25 cellular contexts compared by ENCODE assay signal in the genomic region with DNA sequence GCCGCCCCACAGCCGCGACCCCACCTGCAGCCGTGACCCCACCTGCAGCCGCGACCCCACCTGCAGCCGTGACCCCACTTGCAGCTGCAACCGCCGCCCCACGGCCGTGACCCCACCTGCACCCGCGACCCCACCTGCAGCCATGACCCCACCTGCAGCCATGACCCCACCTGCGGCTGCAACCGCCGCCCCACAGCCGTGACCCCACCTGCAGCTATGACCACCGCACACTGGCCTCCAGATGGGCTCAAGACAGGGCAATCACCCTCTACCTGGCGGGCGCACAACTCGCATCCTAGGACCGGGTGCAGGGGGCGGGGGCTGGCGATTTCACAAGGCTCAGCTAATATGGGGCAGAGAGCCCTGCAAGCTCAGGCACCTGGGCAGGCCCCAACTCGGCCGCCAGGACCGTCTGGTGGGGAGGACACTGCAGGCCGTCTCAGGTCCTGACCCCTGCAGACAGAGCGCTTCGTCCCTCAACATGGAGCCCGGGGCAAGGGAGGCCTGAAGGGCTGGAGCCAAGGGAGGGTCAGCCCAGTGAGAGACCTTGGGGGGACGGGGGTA.
"Had no signal": no experiment of that assay in that cellular context is flagged by ENCODE, and none has a peak within 500 bp of the region (broad histone marks: within the 10 kb centered on the region; RNA-seq: fewer than 3 reads in every experiment).

No MANE protein-coding gene starts in this region.

- H2AFZ ChIP-seq: neural progenitor cell had no signal

- H3K27me3 ChIP-seq: colonic mucosa, gastroesophageal sphincter, heart left ventricle, left lung, neural progenitor cell, right lobe of liver, transverse colon had no signal

- ATAC-seq: esophagus mucosa; gastroesophageal sphincter; heart left ventricle; left cardiac atrium; left lung; naive thymus-derived CD4-positive, alpha-beta T cell; right lobe of liver; stimulated activated naive B cell treated with anti-CD40 and anti-IgM and Interleukin-4, amounts not matched to agents 10 μg/mL and 1 μg/mL and 100 μg/mL, for 72 hours had no signal

- DNase-seq: colonic mucosa; effector CD8-positive, alpha-beta T cell; endodermal cell; foreskin fibroblast; hippocampal formation; left cardiac atrium; mesendoderm; midbrain; naive thymus-derived CD4-positive, alpha-beta T cell; nucleus accumbens; retina; small intestine; stimulated activated CD4-positive, alpha-beta T cell treated with anti-CD3 and anti-CD28 coated beads, Interleukin-15, amount 100 ng/mL, for 24 hours; stimulated activated CD4-positive, alpha-beta T cell treated with anti-CD3 and anti-CD28 coated beads, Interleukin-2, amount 100 ng/mL, for 48 hours; stimulated activated naive B cell treated with anti-CD40 and anti-IgM and Interleukin-4, amounts not matched to agents 10 μg/mL and 1 μg/mL and 100 μg/mL, for 72 hours; transverse colon had no signal

- H3K9me3 ChIP-seq: colonic mucosa, gastroesophageal sphincter, heart left ventricle, left lung, right lobe of liver, thoracic aorta, transverse colon had no signal

- H3K9ac ChIP-seq: neural progenitor cell had no signal

- H3K4me3 ChIP-seq: colonic mucosa, gastroesophageal sphincter, heart left ventricle, left lung, neural progenitor cell, right lobe of liver, thoracic aorta, transverse colon had no signal

- H3K4me2 ChIP-seq: neural progenitor cell had no signal

- FAIRE-seq: islet of Langerhans, small intestine had no signal

- H3K27ac ChIP-seq: colonic mucosa, epithelial cell of prostate, gastroesophageal sphincter, heart left ventricle, left lung, neural progenitor cell, right lobe of liver, thoracic aorta, transverse colon had no signal

- H3K36me3 ChIP-seq: colonic mucosa, neural progenitor cell, right lobe of liver, thoracic aorta had no signal
